Comparison of ENCODE assay signal across 36 cellular contexts in the genomic region with DNA sequence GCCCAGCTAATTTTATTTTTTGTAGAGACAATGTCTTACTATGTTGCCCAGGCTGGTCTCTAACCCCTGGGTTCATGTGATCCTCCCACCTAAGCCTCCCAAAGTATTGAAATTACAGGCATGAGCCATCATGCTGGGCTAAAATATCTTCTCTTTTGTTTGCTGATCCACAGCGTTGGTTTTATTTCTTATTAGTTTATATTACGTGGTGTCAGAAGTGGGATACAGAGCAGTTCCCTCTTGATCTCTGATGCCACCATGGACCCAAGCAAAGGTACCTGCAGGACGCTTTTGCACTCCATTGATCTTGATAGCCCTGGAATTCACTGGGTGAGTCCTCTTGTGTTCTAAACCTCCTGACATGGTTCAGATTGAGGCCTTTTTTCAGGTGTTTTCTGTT.
"Had no signal": no experiment of that assay in that cellular context is flagged by ENCODE, and none has a peak within 500 bp of the region (broad histone marks: within the 10 kb centered on the region; RNA-seq: fewer than 3 reads in every experiment).

No MANE protein-coding gene starts in this region.

- ATAC-seq: activated CD8-positive, alpha-beta T cell treated with anti-CD3 and anti-CD28 coated beads for 36 hours; activated naive CD4-positive, alpha-beta T cell treated with anti-CD3 and anti-CD28 coated beads, Interleukin-2, amount 50 U/mL, for 72 hours; activated T-cell treated with anti-CD3 and anti-CD28 coated beads, Interleukin-2, amount 50 U/mL, for 4 hours; activated T-cell treated with anti-CD3 and anti-CD28 coated beads, Interleukin-2, amount 50 U/mL, for 72 hours; activated T-helper 17 cell treated with anti-CD3 and anti-CD28 coated beads, Interleukin-2, amount 50 U/mL, for 72 hours; body of pancreas had no signal

- H3K27me3 Mint-ChIP-seq: activated B cell treated with CpG ODN at 0.5 μM for 24 hours; activated CD4-positive, alpha-beta memory T cell treated with anti-CD3 and anti-CD28 coated beads for 36 hours; activated CD4-positive, alpha-beta T cell treated with anti-CD3 and anti-CD28 coated beads, Interleukin-2, amount 10 ng/mL, durations not matched to agents 24 days and 14 days; activated CD8-positive, alpha-beta T cell treated with anti-CD3 and anti-CD28 coated beads for 36 hours; activated naive CD8-positive, alpha-beta T cell treated with anti-CD3 and anti-CD28 coated beads for 36 hours; activated T-helper 17 cell treated with anti-CD3 and anti-CD28 coated beads, Interleukin-2, amount 50 U/mL, for 72 hours had no signal

- H3K4me1 Mint-ChIP-seq: activated B cell treated with CpG ODN at 0.5 μM for 24 hours; activated CD4-positive, alpha-beta T cell treated with anti-CD3 and anti-CD28 coated beads, Interleukin-2, amount 10 ng/mL, durations not matched to agents 24 days and 14 days; activated T-helper 17 cell treated with anti-CD3 and anti-CD28 coated beads, Interleukin-2, amount 50 U/mL, for 72 hours had no signal

- DNase-seq: activated B cell treated with CpG ODN at 0.5 μM for 24 hours; activated CD4-positive, alpha-beta memory T cell treated with anti-CD3 and anti-CD28 coated beads for 36 hours; activated CD4-positive, alpha-beta T cell treated with anti-CD3 and anti-CD28 coated beads for 4 hours; activated CD4-positive, alpha-beta T cell treated with anti-CD3 and anti-CD28 coated beads, Interleukin-2, amount 10 ng/mL, durations not matched to agents 24 days and 14 days; activated CD4-positive, alpha-beta T cell treated with anti-CD3 and anti-CD28 coated beads, Interleukin-2, amount 50 U/mL, for 1 hour; activated CD4-positive, alpha-beta T cell treated with anti-CD3 and anti-CD28 coated beads, Interleukin-2, amount 50 U/mL, for 4 hours; activated CD4-positive, CD25-positive, alpha-beta regulatory T cell treated with anti-CD3 and anti-CD28 coated beads, Interleukin-2, amount 50 U/mL, for 72 hours; activated CD8-positive, alpha-beta memory T cell treated with anti-CD3 and anti-CD28 coated beads, Interleukin-2, amount 50 U/mL, for 4 hours; activated CD8-positive, alpha-beta T cell treated with anti-CD3 and anti-CD28 coated beads for 36 hours; activated effector memory CD4-positive, alpha-beta T cell treated with anti-CD3 and anti-CD28 coated beads, Interleukin-2, amount 50 U/mL, for 16 hours; activated gamma-delta T cell treated with Interleukin-2 at 50 U/mL for 16 hours; activated naive CD4-positive, alpha-beta T cell; activated naive CD4-positive, alpha-beta T cell treated with anti-CD3 and anti-CD28 coated beads for 36 hours; activated naive CD8-positive, alpha-beta T cell treated with anti-CD3 and anti-CD28 coated beads for 36 hours; activated T-cell treated with anti-CD3 and anti-CD28 coated beads for 4 hours; activated T-cell treated with anti-CD3 and anti-CD28 coated beads, Interleukin-2, amount 50 U/mL, for 1 hour; activated T-cell treated with anti-CD3 and anti-CD28 coated beads, Interleukin-2, amount 50 U/mL, for 4 hours; activated T-cell treated with anti-CD3 and anti-CD28 coated beads, Interleukin-2, amount 50 U/mL, for 72 hours; adrenal gland; amniotic stem cell; aorta; body of pancreas; brain microvascular endothelial cell; central memory CD4-positive, alpha-beta T cell; T-helper 1 cell; T-helper 2 cell; T-helper 9 cell had no signal

- H3K4me3 ChIP-seq: adrenal gland, body of pancreas, breast epithelium had no signal

- FAIRE-seq: astrocyte, TTC549 had no signal

- H3K27ac Mint-ChIP-seq: activated B cell treated with CpG ODN at 0.5 μM for 24 hours; activated CD4-positive, alpha-beta memory T cell treated with anti-CD3 and anti-CD28 coated beads for 36 hours; activated CD4-positive, alpha-beta T cell treated with anti-CD3 and anti-CD28 coated beads, Interleukin-2, amount 10 ng/mL, durations not matched to agents 24 days and 14 days; activated CD8-positive, alpha-beta T cell treated with anti-CD3 and anti-CD28 coated beads for 36 hours; activated naive CD4-positive, alpha-beta T cell treated with anti-CD3 and anti-CD28 coated beads for 36 hours; activated naive CD8-positive, alpha-beta T cell treated with anti-CD3 and anti-CD28 coated beads for 36 hours; activated T-cell treated with anti-CD3 and anti-CD28 coated beads, Interleukin-2, amount 50 U/mL, for 72 hours; activated T-helper 1 cell treated with anti-CD3 and anti-CD28 coated beads, Interleukin-12 subunit alpha, Interleukin-12 subunit beta, Interleukin-2, Interleukin-4 antibody, amounts not matched to agents 30 ng/mL and 10 ng/mL and 1 ng/mL, durations not matched to agents 14 hours and 24 hours and 36 hours; activated T-helper 17 cell treated with anti-CD3 and anti-CD28 coated beads, Interleukin-2, amount 50 U/mL, for 72 hours; T-helper 1 cell treated with Interleukin-12 subunit alpha and Interleukin-12 subunit beta and Interleukin-4 antibody, amounts not matched to agents 30 μg/mL and 1 μg/mL, for 36 hours; T-helper 2 cell treated with Interferon-gamma antibody and Interleukin-4, amounts not matched to agents 5 μg/mL and 100 μg/mL, for 36 hours had no signal

- H3K27ac ChIP-seq: adrenal gland, body of pancreas, brain microvascular endothelial cell, breast epithelium, VCaP had no signal

- H3K27me3 ChIP-seq: adrenal gland, body of pancreas, brain microvascular endothelial cell, breast epithelium had no signal

- H3K9me3 ChIP-seq: adrenal gland had no signal

- H3K4me3 Mint-ChIP-seq: activated B cell treated with CpG ODN at 0.5 μM for 24 hours; activated CD4-positive, alpha-beta memory T cell treated with anti-CD3 and anti-CD28 coated beads for 36 hours; activated CD4-positive, alpha-beta T cell treated with anti-CD3 and anti-CD28 coated beads, Interleukin-2, amount 10 ng/mL, durations not matched to agents 24 days and 14 days; activated CD8-positive, alpha-beta T cell treated with anti-CD3 and anti-CD28 coated beads for 36 hours; activated naive CD4-positive, alpha-beta T cell treated with anti-CD3 and anti-CD28 coated beads for 36 hours; activated naive CD8-positive, alpha-beta T cell treated with anti-CD3 and anti-CD28 coated beads for 36 hours; activated T-cell treated with anti-CD3 and anti-CD28 coated beads, Interleukin-2, amount 50 U/mL, for 4 hours; activated T-cell treated with anti-CD3 and anti-CD28 coated beads, Interleukin-2, amount 50 U/mL, for 72 hours; activated T-helper 1 cell treated with anti-CD3 and anti-CD28 coated beads, Interleukin-12 subunit alpha, Interleukin-12 subunit beta, Interleukin-2, Interleukin-4 antibody, amounts not matched to agents 30 ng/mL and 10 ng/mL and 1 ng/mL, durations not matched to agents 14 hours and 24 hours and 36 hours; activated T-helper 17 cell treated with anti-CD3 and anti-CD28 coated beads, Interleukin-2, amount 50 U/mL, for 72 hours; T-helper 1 cell treated with Interleukin-12 subunit alpha and Interleukin-12 subunit beta and Interleukin-4 antibody, amounts not matched to agents 30 μg/mL and 1 μg/mL, for 36 hours; T-helper 2 cell treated with Interferon-gamma antibody and Interleukin-4, amounts not matched to agents 5 μg/mL and 100 μg/mL, for 36 hours had no signal

- H3K36me3 ChIP-seq: adrenal gland, brain microvascular endothelial cell, breast epithelium had no signal

- H3K4me1 ChIP-seq: adrenal gland, body of pancreas, breast epithelium had no signal
